1 cellular context compared by ENCODE assay signal in genomic region chr20:45359406-45360148, GRCh38.
TF ChIP-seq lines count a peak whose summit lies in the region.

No MANE protein-coding gene starts in this region.

TF ChIP-seq in HepG2, 621 proteins besides CTCF, POLR2A, EP300 and RAD21 (continued from another document):
- no peak for TF ChIP-seq ZNF770 (CRISPR knock-in tag; IDR thresholded peaks at IDR 0.05)
- no peak for TF ChIP-seq ZNF496 (CRISPR knock-in tag; IDR thresholded peaks at IDR 0.05; ENCODE audit: insufficient replicate concordance)
- TF ChIP-seq HNRNPH1 (optimal IDR thresholded peaks at IDR 0.05; ENCODE audit: low read depth, low read length): no peak
- TF ChIP-seq IRF2 (CRISPR knock-in tag; IDR thresholded peaks at IDR 0.05): no peak; the same call in 1 of the 2 replicates
- peak; percentile 31; the same call in 1 of the 2 replicates for TF ChIP-seq ELF1 (CRISPR knock-in tag; IDR thresholded peaks at IDR 0.05)
- peak; percentile 67; the same call in 1 of the 2 replicates for TF ChIP-seq HNF4G (IDR thresholded peaks at IDR 0.05; ENCODE audit: borderline replicate concordance, low read depth, low read length)
- TF ChIP-seq HNF4G (CRISPR knock-in tag; IDR thresholded peaks at IDR 0.05; ENCODE audit: borderline replicate concordance, low read depth): no peak
- no peak for TF ChIP-seq ZFP36L1 (CRISPR knock-in tag; IDR thresholded peaks at IDR 0.05)
- no peak for TF ChIP-seq LRRFIP1 (CRISPR knock-in tag; conservative IDR thresholded peaks at IDR 0.05)
- no peak for TF ChIP-seq BCLAF1 (IDR thresholded peaks at IDR 0.05)
- TF ChIP-seq GMEB2 (CRISPR knock-in tag; IDR thresholded peaks at IDR 0.05; ENCODE audit: low read depth): no peak
- 0 out of 2 replicates have a peak, but pooled peaks have one; percentile 23 for TF ChIP-seq ZNF337 (CRISPR knock-in tag; IDR thresholded peaks at IDR 0.05; ENCODE audit: borderline replicate concordance, low read depth)
- TF ChIP-seq SNRNP70 (IDR thresholded peaks at IDR 0.05; ENCODE audit: low read depth, low read length): no peak
- no peak for TF ChIP-seq ZNF639 (CRISPR knock-in tag; conservative IDR thresholded peaks at IDR 0.05)
- peak; percentile 18; the same call in 1 of the 2 replicates for TF ChIP-seq ZNF232 (CRISPR knock-in tag; IDR thresholded peaks at IDR 0.05; ENCODE audit: borderline replicate concordance)
- TF ChIP-seq USF2 (IDR thresholded peaks at IDR 0.05; ENCODE audit: low read depth, low read length): no peak
- TF ChIP-seq USF2 (CRISPR knock-in tag; IDR thresholded peaks at IDR 0.05; ENCODE audit: borderline replicate concordance): no peak
- peak; percentile 19; the same call in 1 of the 2 replicates for TF ChIP-seq MEF2D (CRISPR knock-in tag; IDR thresholded peaks at IDR 0.05)
- TF ChIP-seq ZNF691 (CRISPR knock-in tag; IDR thresholded peaks at IDR 0.05; ENCODE audit: borderline replicate concordance, low read depth): no peak
- no peak for TF ChIP-seq ZNF503 (CRISPR knock-in tag; IDR thresholded peaks at IDR 0.05)
- TF ChIP-seq ZNF747 (CRISPR knock-in tag; IDR thresholded peaks at IDR 0.05; ENCODE audit: borderline replicate concordance): no peak
- no peak for TF ChIP-seq NR2C2 (CRISPR knock-in tag; IDR thresholded peaks at IDR 0.05; ENCODE audit: borderline replicate concordance)
- TF ChIP-seq DBP (CRISPR knock-in tag; IDR thresholded peaks at IDR 0.05; ENCODE audit: not compliant biosample characterization): no peak
- TF ChIP-seq TFE3 (CRISPR knock-in tag; IDR thresholded peaks at IDR 0.05): no peak
- no peak for TF ChIP-seq ETS1 (CRISPR knock-in tag; IDR thresholded peaks at IDR 0.05)
TF ChIP-seq in HepG2: peak in this region for 127.
